ENCODE assay signal across 8 cellular contexts in the genomic region with DNA sequence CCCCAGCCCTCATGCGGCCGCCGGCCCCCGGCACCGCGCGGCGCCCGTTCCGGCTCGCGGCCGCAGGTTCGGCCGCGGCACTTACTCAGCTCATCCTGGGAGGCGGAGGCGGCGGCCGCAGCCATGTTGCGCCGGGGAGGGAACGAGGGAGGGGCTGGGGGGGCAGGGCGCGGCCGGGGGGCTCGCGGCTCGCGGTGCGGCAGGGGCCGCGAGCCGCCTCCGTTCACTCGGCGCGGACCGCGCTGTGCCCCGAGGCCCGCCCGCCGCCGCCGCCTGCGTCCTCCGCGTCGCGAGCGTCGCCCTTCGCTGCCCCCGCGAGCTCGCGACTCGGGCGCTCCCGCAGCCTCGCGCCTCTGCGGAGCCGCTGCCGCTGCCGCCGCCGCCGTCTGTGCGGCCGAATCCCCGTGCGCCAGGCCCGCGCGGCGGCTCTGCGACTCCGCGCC. TPM values are rescaled to one million over a fixed set of nuclear protein-coding genes. Genes with fewer than 3 reads are reported as not detected.
DNase-seq lines count a peak whose midpoint lies in the region; ATAC-seq, FAIRE-seq and TF ChIP-seq lines count a peak whose summit lies in the region.

No MANE protein-coding gene starts in this region.

- H3K4me2 ChIP-seq in endothelial cell of umbilical vein (ENCODE audit: insufficient read depth, low read length), result no peak overlapping the region
- H3K4me2 ChIP-seq in neuronal stem cell (ENCODE audit: insufficient read depth, low read length, poor library complexity, severe bottlenecking), result peak overlapping the region; percentile 62

- H3K27me3 ChIP-seq in endothelial cell of umbilical vein (ENCODE audit: control insufficient read depth in 2 of 2, insufficient read depth in 2 of 2, low read length in 2 of 2) (no peaks in the 10 kb centered on the region), neuronal stem cell (ENCODE audit: control insufficient read depth in 3 of 3, insufficient read depth in 3 of 3, low read depth in 1 of 3, low read length in 3 of 3) (no peaks in the 10 kb centered on the region), tibial artery (no peaks in the 10 kb centered on the region)

- H3K9me1 ChIP-seq in endothelial cell of umbilical vein (replicated peaks; ENCODE audit: control insufficient read depth, extremely low read depth, insufficient read depth, low read length), result no peaks in the 10 kb centered on the region

- no peak overlapping the region for H2BK12ac ChIP-seq in neuronal stem cell (ENCODE audit: low read length)

- no peak for TF ChIP-seq CTCF in endothelial cell of umbilical vein (IDR thresholded peaks at IDR 0.05; ENCODE audit: extremely low read depth in 1 of 2, insufficient read depth in 1 of 2, low read depth in 1 of 2, low read length in 2 of 2)
- TF ChIP-seq CTCF in tibial artery (IDR thresholded peaks at IDR 0.05), result no peak

- peak overlapping the region; percentile 70 for H3K27ac ChIP-seq in endothelial cell of umbilical vein (ENCODE audit: insufficient read depth, low read depth, low read length)
- H3K27ac ChIP-seq in neuronal stem cell (replicated peaks; ENCODE audit: low read length), result peak overlapping the region; percentile 97
- H3K27ac ChIP-seq in tibial artery, result peak overlapping the region; percentile 98 to 99

- POLR2A ChIA-PET in endothelial cell of umbilical vein (lab: Charles Lee), result interaction anchor here (0.6 to 1.0 kb wide), 2 partner anchors 12 to 473 kb away, joined by 3 to 4 read pairs; no protein-coding TSS in a partner anchor

- peak overlapping the region; percentile 92 for H2AFZ ChIP-seq in endothelial cell of umbilical vein (ENCODE audit: low read depth, low read length)
- H2AFZ ChIP-seq in neuronal stem cell (ENCODE audit: low read length), result peak overlapping the region; percentile 95

- H2AK5ac ChIP-seq in neuronal stem cell (ENCODE audit: low read depth, low read length), result no peak overlapping the region

- no peak overlapping the region for H4K8ac ChIP-seq in neuronal stem cell (ENCODE audit: low read depth, low read length)

- no peaks in the 10 kb centered on the region for H3K36me3 ChIP-seq in endothelial cell of umbilical vein (ENCODE audit: control insufficient read depth in 2 of 2, extremely low read depth in 1 of 2, insufficient read depth in 2 of 2, low read length in 2 of 2)
- no peaks in the 10 kb centered on the region for H3K36me3 ChIP-seq in neuronal stem cell (replicated peaks in 1 of 2; ENCODE audit: control insufficient read depth in 2 of 2, insufficient read depth in 2 of 2, low read length in 2 of 2)
- H3K36me3 ChIP-seq in tibial artery, result no peaks in the 10 kb centered on the region

- peak overlapping the region; percentile 89 for H3K4ac ChIP-seq in neuronal stem cell (ENCODE audit: low read length)

- peak; percentile 36 for ATAC-seq in GM21381 (IDR thresholded peaks at IDR 0.05; ENCODE audit: unreplicated experiment)

- CTCF ChIA-PET in endothelial cell of umbilical vein (lab: Charles Lee), result no interaction called here

- peak overlapping the region; percentile 91 for H3K18ac ChIP-seq in neuronal stem cell (ENCODE audit: low read length)

- peak overlapping the region; percentile 83 for H3K9ac ChIP-seq in endothelial cell of umbilical vein (replicated peaks; ENCODE audit: extremely low read depth, insufficient read depth, low read length)
- H3K9ac ChIP-seq in neuronal stem cell (ENCODE audit: low read depth, low read length, poor library complexity), result peak overlapping the region; percentile 91

- TF ChIP-seq POLR2A in endothelial cell of umbilical vein (IDR thresholded peaks at IDR 0.05; ENCODE audit: low read depth, low read length), result no peak

- no peak overlapping the region for H4K91ac ChIP-seq in neuronal stem cell (ENCODE audit: low read depth, low read length, poor library complexity)

- no peak overlapping the region for H3K14ac ChIP-seq in neuronal stem cell (ENCODE audit: low read length)

- H3K79me2 ChIP-seq in endothelial cell of umbilical vein (ENCODE audit: control insufficient read depth, insufficient read depth, low read length), result peaks cover 47% of the 10 kb centered on the region

- no peak for FAIRE-seq in HTR-8/SVneo (lab: Jason Lieb, UNC)
- FAIRE-seq in endothelial cell of umbilical vein (lab: Jason Lieb, UNC), result no peak

- H2BK5ac ChIP-seq in neuronal stem cell (ENCODE audit: low read length), result peak overlapping the region; percentile 66

- intact Hi-C loops in endothelial cell of umbilical vein (cut with micrococcal nuclease), result loop anchor here (5.0 kb wide), 1 partner anchor 114 kb away; a partner anchor contains a TSS
- intact Hi-C loops in tibial artery (cut with DNase I; ENCODE audit: low total_unique reads), result loop anchor here (10.0 kb wide), 1 partner anchor 121 kb away; no protein-coding TSS in a partner anchor

- no peaks in the 10 kb centered on the region for H3K79me1 ChIP-seq in neuronal stem cell (ENCODE audit: low read depth, low read length)

- no peak overlapping the region for H2BK120ac ChIP-seq in neuronal stem cell (ENCODE audit: low read depth, low read length)

- dilution Hi-C loops in endothelial cell of umbilical vein (cut with MboI; ENCODE audit: extremely low pct_ligation_motif_present, low sequenced_read_pairs), result no loop called here

- no peak overlapping the region for H2BK15ac ChIP-seq in neuronal stem cell (ENCODE audit: low read length)

- H3K4me3 ChIP-seq in GM08714 (ENCODE audit: low read length) (peak overlapping the region; percentile 61), endothelial cell of umbilical vein (replicated peaks in 1 of 3; ENCODE audit: insufficient read depth in 1 of 3, low read depth in 1 of 3, low read length in 3 of 3) (peak overlapping the region in 2 of 3 experiments; percentile 75 to 78), neuronal stem cell (ENCODE audit: low read length in 2 of 2) (peak overlapping the region; percentile 96 to 99), tibial artery (peak overlapping the region; percentile 76 to 95)

- peaks cover 8% of the 10 kb centered on the region for H3K4me1 ChIP-seq in endothelial cell of umbilical vein (ENCODE audit: control insufficient read depth, extremely low read depth, insufficient read depth, low read length)
- H3K4me1 ChIP-seq in neuronal stem cell (ENCODE audit: control insufficient read depth in 2 of 2, insufficient read depth in 1 of 2, low read depth in 1 of 2, low read length in 2 of 2), result peaks cover 3 to 4% of the 10 kb centered on the region in 2 donors
- H3K4me1 ChIP-seq in tibial artery, result peaks cover 0 to 28% (median 16%) of the 10 kb centered on the region in 4 donors

- peak overlapping the region; percentile 16 for H3K23ac ChIP-seq in neuronal stem cell (ENCODE audit: low read depth, low read length, poor library complexity)

- BruUV-seq in endothelial cell of umbilical vein (replicated peaks; lab: Mats Ljungman, UMichigan), result no TSS peak

- H3K9me3 ChIP-seq in endothelial cell of umbilical vein (replicated peaks; ENCODE audit: control insufficient read depth, insufficient read depth, low read length) (no peaks in the 10 kb centered on the region), neuronal stem cell (replicated peaks in 1 of 2; ENCODE audit: control insufficient read depth in 2 of 2, insufficient read depth in 1 of 2, low read depth in 1 of 2, low read length in 2 of 2) (no peaks in the 10 kb centered on the region), tibial artery (no peaks in the 10 kb centered on the region)

- DNase-seq in HTR-8/SVneo (ENCODE audit: insufficient read length, low spot score) (peak; percentile 38), endothelial cell of umbilical vein (ENCODE audit: low read depth, low spot score) (no peak), neuronal stem cell (ENCODE audit: low spot score) (peak; percentile 39), tibial artery (peak in 1 of 2 donors; percentile 71), NCI-H2107 (lab: John Stamatoyannopoulos, UW) (no peak)
- DNase-seq in activated CD4-positive, alpha-beta T cell treated with anti-CD3 and anti-CD28 coated beads for 4 hours, result peak; percentile 53 to 56

- peaks cover 9% of the 10 kb centered on the region for H4K20me1 ChIP-seq in endothelial cell of umbilical vein (replicated peaks; ENCODE audit: control insufficient read depth, extremely low read depth, insufficient read depth, low read length)

- no CpG with 5 or more reads among the region's 81 CpGs for WGBS in neuronal stem cell (ENCODE audit: extremely low coverage in 2 of 2, insufficient read length in 2 of 2, insufficient replicate concordance in 1 of 2), 2 donors

TF ChIP-seq in endothelial cell of umbilical vein, 7 proteins besides CTCF, POLR2A, EP300 and RAD21 (continues in another document):
- TF ChIP-seq GATA2 (IDR thresholded peaks at IDR 0.05; ENCODE audit: insufficient read depth, insufficient read length, low read depth, low read length) (no peak), FOS (IDR thresholded peaks at IDR 0.05; ENCODE audit: borderline replicate concordance, insufficient read depth, low read length) (no peak), MYC (IDR thresholded peaks at IDR 0.05; ENCODE audit: low read depth, low read length) (no peak), JUN (IDR thresholded peaks at IDR 0.05; ENCODE audit: borderline replicate concordance, insufficient read depth, insufficient read length, low read depth) (no peak), POLR2AphosphoS5 (IDR thresholded peaks at IDR 0.05; ENCODE audit: insufficient read depth, low read depth, low read length) (no peak), EZH2 (IDR thresholded peaks at IDR 0.05; ENCODE audit: borderline replicate concordance, low read depth, low read length, severe bottlenecking) (no peak)

RNA-seq across cellular contexts. Expression of a gene that starts 0.7 kb away (rescaled TPM):
- 72.3 and 89.3 TPM in 2 replicates for total RNA-seq in endothelial cell of umbilical vein
- polyA plus RNA-seq in endothelial cell of umbilical vein, result 12.0 and 17.9 TPM in 2 replicates
- 23.2 and 25.5 TPM in 2 replicates for polyA plus RNA-seq in endothelial cell of umbilical vein (2011; cell fraction: cytosol; rRNA removed)
- 92.2 and 92.5 TPM in 2 replicates for polyA plus RNA-seq in endothelial cell of umbilical vein (2011; cell fraction: nucleus; rRNA removed)
- polyA plus RNA-seq in endothelial cell of umbilical vein (2012), result 63.2 and 64.8 TPM in 2 replicates
- polyA minus RNA-seq in endothelial cell of umbilical vein, result 107 and 108 TPM in 2 replicates
- 76.5 TPM for polyA minus RNA-seq in endothelial cell of umbilical vein (2011; cell fraction: cytosol; rRNA and poly(A)+ RNA removed)
- polyA minus RNA-seq in endothelial cell of umbilical vein (2011; cell fraction: nucleus; rRNA and poly(A)+ RNA removed), result 102 and 177 TPM in 2 replicates
- 33.1 TPM for polyA plus RNA-seq in neuronal stem cell (2013, experiment 1 of 2)
- polyA plus RNA-seq in neuronal stem cell (2013, experiment 2 of 2), result 34.5 TPM

RNA-seq across cellular contexts. Expression of a gene that starts 41.5 kb away (rescaled TPM):
- 1.8 and 2.0 TPM in 2 replicates for total RNA-seq in endothelial cell of umbilical vein
- polyA plus RNA-seq in endothelial cell of umbilical vein, result 0.14 and 0.23 TPM in 2 replicates
- polyA plus RNA-seq in endothelial cell of umbilical vein (2011; cell fraction: cytosol; rRNA removed), result 0.28 and 0.39 TPM in 2 replicates
- 0.57 and 1.1 TPM in 2 replicates for polyA plus RNA-seq in endothelial cell of umbilical vein (2011; cell fraction: nucleus; rRNA removed)
- 0.55 and 0.74 TPM in 2 replicates for polyA plus RNA-seq in endothelial cell of umbilical vein (2012)
- 4.0 and 5.8 TPM in 2 replicates for polyA minus RNA-seq in endothelial cell of umbilical vein
- not detected for polyA minus RNA-seq in endothelial cell of umbilical vein (2011; cell fraction: cytosol; rRNA and poly(A)+ RNA removed)
- polyA minus RNA-seq in endothelial cell of umbilical vein (2011; cell fraction: nucleus; rRNA and poly(A)+ RNA removed), result 1.5 and 3.3 TPM in 2 replicates
- 3.0 TPM for polyA plus RNA-seq in neuronal stem cell (2013, experiment 1 of 2)
- polyA plus RNA-seq in neuronal stem cell (2013, experiment 2 of 2), result 3.7 TPM

Comparison
In these comparisons a context has a peak if more than half of its experiments do, and no peak if none do; other contexts are left out.
1. DNase-seq: peak in HTR-8/SVneo (single experiment), activated CD4-positive, alpha-beta T cell treated with anti-CD3 and anti-CD28 coated beads for 4 hours (2 of 2) and neuronal stem cell (single experiment); none in endothelial cell of umbilical vein (single experiment) and NCI-H2107 (single experiment).
2. Peak in every context shown above with its lines, with median percentiles within 50 percentile points of each other: H3K4me3 ChIP-seq and H3K27ac ChIP-seq.